Comparison of ENCODE assay signal across 18 cellular contexts in genomic region chr1:229836324-229836723, GRCh38.
"Had no signal": no experiment of that assay in that cellular context is flagged by ENCODE, and none has a peak within 500 bp of the region (broad histone marks: within the 10 kb centered on the region; RNA-seq: fewer than 3 reads in every experiment).

No MANE protein-coding gene starts in this region.

- H3K36me3 ChIP-seq: sigmoid colon, tibial nerve had no signal

- ATAC-seq: activated CD8-positive, alpha-beta T cell treated with anti-CD3 and anti-CD28 coated beads, Interleukin-2, amount 10 ng/mL, durations not matched to agents 7 days and 5 days; body of pancreas; left lobe of liver; natural killer cell treated with Interleukin-12 subunit alpha and Interleukin-12 subunit beta and Interleukin-15 and Interleukin-18, amount 100 ng/mL, for 72 hours; stimulated activated memory B cell treated with anti-CD40 and anti-IgM and Interleukin-4, amounts not matched to agents 10 μg/mL and 1 μg/mL and 100 μg/mL, for 72 hours had no signal

- H3K9me3 ChIP-seq: body of pancreas, sigmoid colon, tibial nerve had no signal

- H3K27me3 ChIP-seq: body of pancreas, sigmoid colon, tibial nerve had no signal

- H3K27ac ChIP-seq: body of pancreas, dorsolateral prefrontal cortex, sigmoid colon, tibial nerve had no signal

- DNase-seq: activated CD4-positive, alpha-beta T cell treated with anti-CD3 and anti-CD28 coated beads for 48 hours; activated CD4-positive, CD25-positive, alpha-beta regulatory T cell; activated CD8-positive, alpha-beta T cell treated with anti-CD3 and anti-CD28 coated beads, Interleukin-2, amount 10 ng/mL, durations not matched to agents 7 days and 5 days; activated naive CD4-positive, alpha-beta T cell treated with Interleukin-2 at 50 U/mL for 16 hours; activated T-cell treated with anti-CD3 and anti-CD28 coated beads, Interleukin-2, amount 50 U/mL, for 24 hours; body of pancreas; central memory CD4-positive, alpha-beta T cell; dorsolateral prefrontal cortex; foreskin melanocyte; head of caudate nucleus; kidney; sigmoid colon; stimulated activated CD4-positive, alpha-beta T cell treated with anti-CD3 and anti-CD28 coated beads, Interleukin-4, amount 100 ng/mL, for 4 hours had no signal

- H3K4me3 ChIP-seq: body of pancreas, dorsolateral prefrontal cortex, lung, sigmoid colon, tibial nerve had no signal

- H3K4me1 ChIP-seq: sigmoid colon, tibial nerve had no signal
